In genomic region chr21:5128257-5128656, GRCh38 we compare ENCODE assay signal across 1 cellular context.
A peak's percentile ranks its signal among the peaks of the same experiment; 100 is the strongest.
TF ChIP-seq lines count a peak whose summit lies in the region.

No MANE protein-coding gene starts in this region.

TF ChIP-seq in HCT116, 20 proteins besides CTCF, POLR2A, EP300 and RAD21:
- TF ChIP-seq EGR1 (IDR thresholded peaks at IDR 0.05; ENCODE audit: low read depth) (peak; percentile 72), YY1 (IDR thresholded peaks at IDR 0.05; ENCODE audit: extremely low read depth, insufficient replicate concordance, low read depth, low read length) (peak; percentile 8)
TF ChIP-seq in HCT116: peak in this region for 2; not testable (repeated sequence) for 18.
